Comparison of ENCODE assay signal across 8 cellular contexts in the genomic region with DNA sequence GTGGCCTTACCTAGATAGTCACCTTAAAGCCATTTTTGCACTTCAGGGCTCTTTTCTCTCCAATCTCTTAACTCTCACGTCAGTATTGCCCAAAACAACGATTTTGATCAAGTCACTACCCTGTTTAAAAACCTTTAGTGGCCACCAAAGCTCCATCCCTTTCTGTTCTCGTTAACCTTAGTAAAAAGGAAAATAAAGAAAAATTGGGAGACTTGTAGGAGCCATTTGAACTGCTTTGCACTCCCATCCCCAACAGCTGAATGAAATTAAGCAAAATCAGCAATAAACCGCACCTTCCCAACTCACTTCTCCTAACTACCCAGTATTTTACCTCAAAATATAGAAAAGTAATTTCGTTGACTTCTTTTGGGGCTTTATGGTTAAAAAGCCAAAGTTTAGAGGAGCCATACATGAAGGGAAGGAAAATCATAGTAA. TPM values are rescaled to one million over a fixed set of nuclear protein-coding genes. Genes with fewer than 3 reads are reported as not detected.
DNase-seq lines count a peak whose midpoint lies in the region; ATAC-seq and TF ChIP-seq lines count a peak whose summit lies in the region.

No MANE protein-coding gene starts in this region.

- peak overlapping the region; percentile 91 for H3K27ac Mint-ChIP-seq in activated CD4-positive, alpha-beta T cell treated with anti-CD3 and anti-CD28 coated beads, Interleukin-2, amount 10 ng/mL, durations not matched to agents 24 days and 14 days

- peaks cover 6% of the 10 kb centered on the region for H3K27me3 Mint-ChIP-seq in activated CD4-positive, alpha-beta T cell treated with anti-CD3 and anti-CD28 coated beads, Interleukin-2, amount 10 ng/mL, durations not matched to agents 24 days and 14 days

- H3K27ac ChIP-seq in ascending aorta (peak overlapping the region; percentile 89 to 96), left lung (peak overlapping the region; percentile 84 to 90), temporal lobe (ENCODE audit: low read depth, low read length) (peak overlapping the region; percentile 66)

- no peaks in the 10 kb centered on the region for H3K27me3 ChIP-seq in ascending aorta
- no peaks in the 10 kb centered on the region for H3K27me3 ChIP-seq in left lung

- ATAC-seq in left lung, result no peak
- no peak for ATAC-seq in HG03025 (IDR thresholded peaks at IDR 0.05; ENCODE audit: low FRiP score, unreplicated experiment)

- intact Hi-C loops in activated CD4-positive, alpha-beta T cell treated with anti-CD3 and anti-CD28 coated beads, Interleukin-2, amount 10 ng/mL, durations not matched to agents 24 days and 14 days (cut with micrococcal nuclease), result loop anchor here (1.0 to 10.0 kb wide), 8 partner anchors 9 to 886 kb away; partner anchors contain the start of genes ARL6IP6, NMI, PRPF40A and STAM2
- intact Hi-C loops in ascending aorta (cut with DNase I), result loop anchor here (1.0 to 10.0 kb wide), 5 partner anchors 50 to 346 kb away; partner anchors contain the start of gene STAM2
- intact Hi-C loops in left lung (cut with DNase I), result no loop called here

- no peak for DNase-seq in activated CD4-positive, alpha-beta T cell treated with anti-CD3 and anti-CD28 coated beads, Interleukin-2, amount 10 ng/mL, durations not matched to agents 24 days and 14 days
- no peak for DNase-seq in activated CD4-positive, alpha-beta T cell treated with anti-CD3 and anti-CD28 coated beads for 1 hour
- no peak for DNase-seq in ascending aorta (ENCODE audit: low spot score in 2 of 2)
- no peak for DNase-seq in left lung
- DNase-seq in OCI-M2 (lab: John Stamatoyannopoulos, UW; ENCODE audit: unreplicated experiment), result no peak
- DNase-seq in NCI-H1930 (lab: John Stamatoyannopoulos, UW), result no peak

- H3K9me3 Mint-ChIP-seq in activated CD4-positive, alpha-beta T cell treated with anti-CD3 and anti-CD28 coated beads, Interleukin-2, amount 10 ng/mL, durations not matched to agents 24 days and 14 days, result peaks cover 6% of the 10 kb centered on the region

- no peak for TF ChIP-seq CTCF in ascending aorta (IDR thresholded peaks at IDR 0.05)
- no peak for TF ChIP-seq CTCF in left lung (IDR thresholded peaks at IDR 0.05)

- H3K4me3 ChIP-seq in ascending aorta (peak overlapping the region; percentile 96), left lung (peak overlapping the region; percentile 76 to 79)

- peaks cover 6% of the 10 kb centered on the region for H3K36me3 Mint-ChIP-seq in activated CD4-positive, alpha-beta T cell treated with anti-CD3 and anti-CD28 coated beads, Interleukin-2, amount 10 ng/mL, durations not matched to agents 24 days and 14 days (ENCODE audit: low read depth)

- H3K4me1 ChIP-seq in ascending aorta (peaks cover 0 to 13% of the 10 kb centered on the region in 2 donors), left lung (peaks cover 17 to 41% of the 10 kb centered on the region in 2 donors)

- peak overlapping the region; percentile 94 for H3K4me3 Mint-ChIP-seq in activated CD4-positive, alpha-beta T cell treated with anti-CD3 and anti-CD28 coated beads, Interleukin-2, amount 10 ng/mL, durations not matched to agents 24 days and 14 days

- peaks cover 26% of the 10 kb centered on the region for H3K4me1 Mint-ChIP-seq in activated CD4-positive, alpha-beta T cell treated with anti-CD3 and anti-CD28 coated beads, Interleukin-2, amount 10 ng/mL, durations not matched to agents 24 days and 14 days

- H3K9me3 ChIP-seq in ascending aorta, result no peaks in the 10 kb centered on the region
- H3K9me3 ChIP-seq in left lung, result no peaks in the 10 kb centered on the region

- no peaks in the 10 kb centered on the region for H3K36me3 ChIP-seq in ascending aorta
- H3K36me3 ChIP-seq in left lung, result no peaks in the 10 kb centered on the region

RNA-seq across cellular contexts. Expression of gene ARL5A, which starts 0.7 kb away (rescaled TPM):
- 77.5 and 79.5 TPM in 2 replicates for total RNA-seq in activated CD4-positive, alpha-beta T cell treated with anti-CD3 and anti-CD28 coated beads, Interleukin-2, amount 10 ng/mL, durations not matched to agents 24 days and 14 days
- total RNA-seq in ascending aorta (15.8 TPM), left lung (10 to 100 TPM; 56.9 to 58.0 TPM), temporal lobe (43.0 TPM)

Comparison
In these comparisons a context has a peak if more than half of its experiments do, and no peak if none do; other contexts are left out.
1. intact Hi-C loops: an anchor here in activated CD4-positive, alpha-beta T cell treated with anti-CD3 and anti-CD28 coated beads, Interleukin-2, amount 10 ng/mL, durations not matched to agents 24 days and 14 days (1.0 to 10.0 kb wide) and ascending aorta (1.0 to 10.0 kb wide); none called in left lung.